Comparison of ENCODE assay signal across 6 cellular contexts in the genomic region with DNA sequence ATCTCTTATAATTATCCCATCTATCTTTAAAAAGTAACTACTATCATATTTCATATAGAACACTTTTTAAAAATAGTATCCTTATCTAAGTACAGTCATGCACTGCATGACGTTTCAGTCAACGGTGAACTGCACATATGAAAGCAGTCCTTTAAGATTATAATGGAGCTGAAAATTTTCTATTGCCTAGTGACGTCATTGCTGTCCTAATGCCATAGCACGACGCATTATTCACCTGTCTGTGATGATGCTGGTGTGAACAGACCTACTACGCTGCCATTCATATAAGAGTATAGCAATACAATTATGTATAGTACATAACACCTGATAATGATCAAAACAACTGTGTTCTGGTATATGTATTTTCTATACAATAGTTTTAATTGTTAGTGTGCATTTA.
"Had no signal": no experiment of that assay in that cellular context is flagged by ENCODE, and none has a peak within 500 bp of the region (broad histone marks: within the 10 kb centered on the region; RNA-seq: fewer than 3 reads in every experiment).

No MANE protein-coding gene starts in this region.

- H3K27ac ChIP-seq: HL-60, KMS-11 had no signal

- FAIRE-seq: HTR-8/SVneo had no signal

- H3K4me2 ChIP-seq: KMS-11 had no signal

- H3K9ac ChIP-seq: KMS-11 had no signal

- DNase-seq: IMR-90, KBM-7, KG1 had no signal
